ENCODE assay signal across 2 cellular contexts in the genomic region with DNA sequence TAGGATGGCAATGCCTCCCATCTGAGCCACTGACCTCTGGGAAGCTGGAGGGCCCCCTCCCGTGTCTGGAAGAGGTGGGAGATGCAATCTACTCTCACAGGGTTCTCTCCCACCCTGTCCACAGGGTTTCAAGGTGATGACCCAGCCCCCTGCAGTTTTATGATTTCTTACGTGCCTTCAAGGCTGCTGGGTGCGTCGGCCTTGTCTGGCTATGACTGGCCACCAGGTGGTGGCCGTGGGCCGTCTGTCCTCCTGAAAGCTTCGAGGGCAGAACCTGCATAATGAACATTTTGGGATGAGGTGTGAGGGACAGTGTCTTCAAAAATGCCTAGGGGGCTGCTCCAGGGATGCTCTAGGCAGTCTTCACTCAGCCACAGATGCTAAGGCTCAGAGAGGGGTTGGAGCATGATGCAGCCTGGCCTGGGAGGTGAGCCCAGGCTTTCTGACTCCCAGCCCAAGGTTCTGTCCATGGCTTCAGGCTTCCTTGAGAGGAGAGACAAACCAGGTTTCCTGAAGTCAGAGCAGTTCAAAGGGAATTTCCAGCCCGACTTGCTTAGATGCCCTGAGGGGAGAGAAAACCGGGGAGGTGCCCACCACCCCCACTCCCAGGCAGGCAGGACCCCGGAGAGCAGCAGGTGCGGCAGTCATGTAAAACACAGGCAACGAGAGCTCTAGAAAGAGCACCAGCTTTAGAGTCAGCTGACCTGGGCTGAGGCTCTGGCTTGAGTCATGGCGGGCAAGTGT.
TF ChIP-seq lines count a peak whose summit lies in the region.

No MANE protein-coding gene starts in this region.

TF ChIP-seq in A549, 52 proteins besides CTCF, POLR2A, EP300 and RAD21:
- TF ChIP-seq TFCP2L1 (CRISPR knock-in tag; IDR thresholded peaks at IDR 0.05) (no peak), ESRRA (IDR thresholded peaks at IDR 0.05; ENCODE audit: borderline replicate concordance, low read length) (no peak), FOSL2 (IDR thresholded peaks at IDR 0.05) (no peak), FOSL2 (CRISPR knock-in tag; IDR thresholded peaks at IDR 0.05) (no peak), SMC3 (IDR thresholded peaks at IDR 0.05) (peak; percentile 94), EHMT2 (IDR thresholded peaks at IDR 0.05; ENCODE audit: low read depth) (no peak), ZNF302 (CRISPR knock-in tag; IDR thresholded peaks at IDR 0.05) (no peak), ZSCAN20 (CRISPR knock-in tag; IDR thresholded peaks at IDR 0.05) (no peak), MYC (IDR thresholded peaks at IDR 0.05; ENCODE audit: borderline replicate concordance, low read length) (no peak), HOXB13 (CRISPR knock-in tag; IDR thresholded peaks at IDR 0.05; ENCODE audit: low read depth) (no peak), HEYL (CRISPR knock-in tag; IDR thresholded peaks at IDR 0.05) (no peak), EHF (CRISPR knock-in tag; IDR thresholded peaks at IDR 0.05) (no peak), KDM1A (IDR thresholded peaks at IDR 0.05; ENCODE audit: low read depth) (no peak), POLR2AphosphoS2 (conservative IDR thresholded peaks at IDR 0.05; ENCODE audit: low read length) (no peak), ZC3H11A (IDR thresholded peaks at IDR 0.05) (no peak), ZFP36 (IDR thresholded peaks at IDR 0.05; ENCODE audit: borderline replicate concordance, partially characterized antibody) (no peak), TP53 (CRISPR knock-in tag; IDR thresholded peaks at IDR 0.05) (no peak)
- TF ChIP-seq, protein P1, sequence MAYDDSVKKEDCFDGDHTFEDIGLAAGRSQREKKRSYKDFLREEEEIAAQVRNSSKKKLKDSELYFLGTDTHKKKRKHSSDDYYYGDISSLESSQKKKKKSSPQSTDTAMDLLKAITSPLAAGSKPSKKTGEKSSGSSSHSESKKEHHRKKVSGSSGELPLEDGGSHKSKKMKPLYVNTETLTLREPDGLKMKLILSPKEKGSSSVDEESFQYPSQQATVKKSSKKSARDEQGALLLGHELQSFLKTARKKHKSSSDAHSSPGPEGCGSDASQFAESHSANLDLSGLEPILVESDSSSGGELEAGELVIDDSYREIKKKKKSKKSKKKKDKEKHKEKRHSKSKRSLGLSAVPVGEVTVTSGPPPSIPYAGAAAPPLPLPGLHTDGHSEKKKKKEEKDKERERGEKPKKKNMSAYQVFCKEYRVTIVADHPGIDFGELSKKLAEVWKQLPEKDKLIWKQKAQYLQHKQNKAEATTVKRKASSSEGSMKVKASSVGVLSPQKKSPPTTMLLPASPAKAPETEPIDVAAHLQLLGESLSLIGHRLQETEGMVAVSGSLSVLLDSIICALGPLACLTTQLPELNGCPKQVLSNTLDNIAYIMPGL (CRISPR knock-in tag; IDR thresholded peaks at IDR 0.05; ENCODE audit: borderline replicate concordance): no peak
- TF ChIP-seq, protein P2, sequence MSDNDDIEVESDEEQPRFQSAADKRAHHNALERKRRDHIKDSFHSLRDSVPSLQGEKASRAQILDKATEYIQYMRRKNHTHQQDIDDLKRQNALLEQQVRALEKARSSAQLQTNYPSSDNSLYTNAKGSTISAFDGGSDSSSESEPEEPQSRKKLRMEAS (IDR thresholded peaks at IDR 0.05): 0 out of 2 replicates have a peak, but pooled peaks have one; percentile 15
- TF ChIP-seq, protein P3, sequence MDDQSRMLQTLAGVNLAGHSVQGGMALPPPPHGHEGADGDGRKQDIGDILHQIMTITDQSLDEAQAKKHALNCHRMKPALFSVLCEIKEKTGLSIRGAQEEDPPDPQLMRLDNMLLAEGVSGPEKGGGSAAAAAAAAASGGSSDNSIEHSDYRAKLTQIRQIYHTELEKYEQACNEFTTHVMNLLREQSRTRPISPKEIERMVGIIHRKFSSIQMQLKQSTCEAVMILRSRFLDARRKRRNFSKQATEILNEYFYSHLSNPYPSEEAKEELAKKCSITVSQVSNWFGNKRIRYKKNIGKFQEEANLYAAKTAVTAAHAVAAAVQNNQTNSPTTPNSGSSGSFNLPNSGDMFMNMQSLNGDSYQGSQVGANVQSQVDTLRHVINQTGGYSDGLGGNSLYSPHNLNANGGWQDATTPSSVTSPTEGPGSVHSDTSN (IDR thresholded peaks at IDR 0.05): no peak
- TF ChIP-seq, protein P4, sequence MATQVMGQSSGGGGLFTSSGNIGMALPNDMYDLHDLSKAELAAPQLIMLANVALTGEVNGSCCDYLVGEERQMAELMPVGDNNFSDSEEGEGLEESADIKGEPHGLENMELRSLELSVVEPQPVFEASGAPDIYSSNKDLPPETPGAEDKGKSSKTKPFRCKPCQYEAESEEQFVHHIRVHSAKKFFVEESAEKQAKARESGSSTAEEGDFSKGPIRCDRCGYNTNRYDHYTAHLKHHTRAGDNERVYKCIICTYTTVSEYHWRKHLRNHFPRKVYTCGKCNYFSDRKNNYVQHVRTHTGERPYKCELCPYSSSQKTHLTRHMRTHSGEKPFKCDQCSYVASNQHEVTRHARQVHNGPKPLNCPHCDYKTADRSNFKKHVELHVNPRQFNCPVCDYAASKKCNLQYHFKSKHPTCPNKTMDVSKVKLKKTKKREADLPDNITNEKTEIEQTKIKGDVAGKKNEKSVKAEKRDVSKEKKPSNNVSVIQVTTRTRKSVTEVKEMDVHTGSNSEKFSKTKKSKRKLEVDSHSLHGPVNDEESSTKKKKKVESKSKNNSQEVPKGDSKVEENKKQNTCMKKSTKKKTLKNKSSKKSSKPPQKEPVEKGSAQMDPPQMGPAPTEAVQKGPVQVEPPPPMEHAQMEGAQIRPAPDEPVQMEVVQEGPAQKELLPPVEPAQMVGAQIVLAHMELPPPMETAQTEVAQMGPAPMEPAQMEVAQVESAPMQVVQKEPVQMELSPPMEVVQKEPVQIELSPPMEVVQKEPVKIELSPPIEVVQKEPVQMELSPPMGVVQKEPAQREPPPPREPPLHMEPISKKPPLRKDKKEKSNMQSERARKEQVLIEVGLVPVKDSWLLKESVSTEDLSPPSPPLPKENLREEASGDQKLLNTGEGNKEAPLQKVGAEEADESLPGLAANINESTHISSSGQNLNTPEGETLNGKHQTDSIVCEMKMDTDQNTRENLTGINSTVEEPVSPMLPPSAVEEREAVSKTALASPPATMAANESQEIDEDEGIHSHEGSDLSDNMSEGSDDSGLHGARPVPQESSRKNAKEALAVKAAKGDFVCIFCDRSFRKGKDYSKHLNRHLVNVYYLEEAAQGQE (IDR thresholded peaks at IDR 0.05): peak; percentile 48; the same call in 1 of the 2 replicates
- TF ChIP-seq, protein P5, sequence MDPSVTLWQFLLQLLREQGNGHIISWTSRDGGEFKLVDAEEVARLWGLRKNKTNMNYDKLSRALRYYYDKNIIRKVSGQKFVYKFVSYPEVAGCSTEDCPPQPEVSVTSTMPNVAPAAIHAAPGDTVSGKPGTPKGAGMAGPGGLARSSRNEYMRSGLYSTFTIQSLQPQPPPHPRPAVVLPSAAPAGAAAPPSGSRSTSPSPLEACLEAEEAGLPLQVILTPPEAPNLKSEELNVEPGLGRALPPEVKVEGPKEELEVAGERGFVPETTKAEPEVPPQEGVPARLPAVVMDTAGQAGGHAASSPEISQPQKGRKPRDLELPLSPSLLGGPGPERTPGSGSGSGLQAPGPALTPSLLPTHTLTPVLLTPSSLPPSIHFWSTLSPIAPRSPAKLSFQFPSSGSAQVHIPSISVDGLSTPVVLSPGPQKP (IDR thresholded peaks at IDR 0.05; ENCODE audit: low read depth, low read length): no peak
- TF ChIP-seq, protein P6, sequence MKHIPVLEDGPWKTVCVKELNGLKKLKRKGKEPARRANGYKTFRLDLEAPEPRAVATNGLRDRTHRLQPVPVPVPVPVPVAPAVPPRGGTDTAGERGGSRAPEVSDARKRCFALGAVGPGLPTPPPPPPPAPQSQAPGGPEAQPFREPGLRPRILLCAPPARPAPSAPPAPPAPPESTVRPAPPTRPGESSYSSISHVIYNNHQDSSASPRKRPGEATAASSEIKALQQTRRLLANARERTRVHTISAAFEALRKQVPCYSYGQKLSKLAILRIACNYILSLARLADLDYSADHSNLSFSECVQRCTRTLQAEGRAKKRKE (CRISPR knock-in tag; IDR thresholded peaks at IDR 0.05; ENCODE audit: low read depth): no peak

TF ChIP-seq in HepG2, 621 proteins besides CTCF, POLR2A, EP300 and RAD21:
- peak; percentile 43 for TF ChIP-seq XRCC5 (optimal IDR thresholded peaks at IDR 0.05; ENCODE audit: low read length)
- no peak for TF ChIP-seq ZNF317 (CRISPR knock-in tag; IDR thresholded peaks at IDR 0.05)
- peak; percentile 34; the same call in 1 of the 2 replicates for TF ChIP-seq EED (CRISPR knock-in tag; IDR thresholded peaks at IDR 0.05)
- TF ChIP-seq HOXA3 (CRISPR knock-in tag; IDR thresholded peaks at IDR 0.05): no peak
- TF ChIP-seq STAG1 (CRISPR knock-in tag; IDR thresholded peaks at IDR 0.05): peak; percentile 91
- TF ChIP-seq, protein P7, sequence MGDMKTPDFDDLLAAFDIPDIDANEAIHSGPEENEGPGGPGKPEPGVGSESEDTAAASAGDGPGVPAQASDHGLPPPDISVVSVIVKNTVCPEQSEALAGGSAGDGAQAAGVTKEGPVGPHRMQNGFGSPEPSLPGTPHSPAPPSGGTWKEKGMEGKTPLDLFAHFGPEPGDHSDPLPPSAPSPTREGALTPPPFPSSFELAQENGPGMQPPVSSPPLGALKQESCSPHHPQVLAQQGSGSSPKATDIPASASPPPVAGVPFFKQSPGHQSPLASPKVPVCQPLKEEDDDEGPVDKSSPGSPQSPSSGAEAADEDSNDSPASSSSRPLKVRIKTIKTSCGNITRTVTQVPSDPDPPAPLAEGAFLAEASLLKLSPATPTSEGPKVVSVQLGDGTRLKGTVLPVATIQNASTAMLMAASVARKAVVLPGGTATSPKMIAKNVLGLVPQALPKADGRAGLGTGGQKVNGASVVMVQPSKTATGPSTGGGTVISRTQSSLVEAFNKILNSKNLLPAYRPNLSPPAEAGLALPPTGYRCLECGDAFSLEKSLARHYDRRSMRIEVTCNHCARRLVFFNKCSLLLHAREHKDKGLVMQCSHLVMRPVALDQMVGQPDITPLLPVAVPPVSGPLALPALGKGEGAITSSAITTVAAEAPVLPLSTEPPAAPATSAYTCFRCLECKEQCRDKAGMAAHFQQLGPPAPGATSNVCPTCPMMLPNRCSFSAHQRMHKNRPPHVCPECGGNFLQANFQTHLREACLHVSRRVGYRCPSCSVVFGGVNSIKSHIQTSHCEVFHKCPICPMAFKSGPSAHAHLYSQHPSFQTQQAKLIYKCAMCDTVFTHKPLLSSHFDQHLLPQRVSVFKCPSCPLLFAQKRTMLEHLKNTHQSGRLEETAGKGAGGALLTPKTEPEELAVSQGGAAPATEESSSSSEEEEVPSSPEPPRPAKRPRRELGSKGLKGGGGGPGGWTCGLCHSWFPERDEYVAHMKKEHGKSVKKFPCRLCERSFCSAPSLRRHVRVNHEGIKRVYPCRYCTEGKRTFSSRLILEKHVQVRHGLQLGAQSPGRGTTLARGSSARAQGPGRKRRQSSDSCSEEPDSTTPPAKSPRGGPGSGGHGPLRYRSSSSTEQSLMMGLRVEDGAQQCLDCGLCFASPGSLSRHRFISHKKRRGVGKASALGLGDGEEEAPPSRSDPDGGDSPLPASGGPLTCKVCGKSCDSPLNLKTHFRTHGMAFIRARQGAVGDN (CRISPR knock-in tag; IDR thresholded peaks at IDR 0.05): 0 out of 2 replicates have a peak, but pooled peaks have one; percentile 16
- peak; percentile 57; the same call in 1 of the 2 replicates for TF ChIP-seq KDM2A (CRISPR knock-in tag; IDR thresholded peaks at IDR 0.05; ENCODE audit: borderline replicate concordance, low read depth)
- TF ChIP-seq SMC3 (IDR thresholded peaks at IDR 0.05; ENCODE audit: low read length): peak; percentile 71
- no peak for TF ChIP-seq ZNF225 (CRISPR knock-in tag; IDR thresholded peaks at IDR 0.05)
- no peak for TF ChIP-seq TBX3 (IDR thresholded peaks at IDR 0.05; ENCODE audit: borderline replicate concordance)
- TF ChIP-seq, protein P8, sequence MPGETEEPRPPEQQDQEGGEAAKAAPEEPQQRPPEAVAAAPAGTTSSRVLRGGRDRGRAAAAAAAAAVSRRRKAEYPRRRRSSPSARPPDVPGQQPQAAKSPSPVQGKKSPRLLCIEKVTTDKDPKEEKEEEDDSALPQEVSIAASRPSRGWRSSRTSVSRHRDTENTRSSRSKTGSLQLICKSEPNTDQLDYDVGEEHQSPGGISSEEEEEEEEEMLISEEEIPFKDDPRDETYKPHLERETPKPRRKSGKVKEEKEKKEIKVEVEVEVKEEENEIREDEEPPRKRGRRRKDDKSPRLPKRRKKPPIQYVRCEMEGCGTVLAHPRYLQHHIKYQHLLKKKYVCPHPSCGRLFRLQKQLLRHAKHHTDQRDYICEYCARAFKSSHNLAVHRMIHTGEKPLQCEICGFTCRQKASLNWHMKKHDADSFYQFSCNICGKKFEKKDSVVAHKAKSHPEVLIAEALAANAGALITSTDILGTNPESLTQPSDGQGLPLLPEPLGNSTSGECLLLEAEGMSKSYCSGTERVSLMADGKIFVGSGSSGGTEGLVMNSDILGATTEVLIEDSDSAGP (CRISPR knock-in tag; IDR thresholded peaks at IDR 0.05; ENCODE audit: borderline replicate concordance): peak; percentile 15; the same call in 1 of the 2 replicates
- 0 out of 2 replicates have a peak, but pooled peaks have one; percentile 18 for TF ChIP-seq FOSL2 (CRISPR knock-in tag; IDR thresholded peaks at IDR 0.05)
